In genomic region chr15:72861511-72861910, GRCh38 we compare ENCODE assay signal across 18 cellular contexts.
DNase-seq lines count a peak whose midpoint lies in the region; ATAC-seq and TF ChIP-seq lines count a peak whose summit lies in the region.
"Had no signal": no experiment of that assay in that cellular context is flagged by ENCODE, and none has a peak within 500 bp of the region (broad histone marks: within the 10 kb centered on the region; RNA-seq: fewer than 3 reads in every experiment).

No MANE protein-coding gene starts in this region.

- no peaks in the 10 kb centered on the region for H3K4me1 Mint-ChIP-seq in activated CD8-positive, alpha-beta memory T cell treated with anti-CD3 and anti-CD28 coated beads, Interleukin-2, amount 10 ng/mL, durations not matched to agents 7 days and 5 days
- H3K4me1 Mint-ChIP-seq: B cell had no signal

- DNase-seq in activated CD8-positive, alpha-beta memory T cell treated with anti-CD3 and anti-CD28 coated beads for 24 hours = peak; percentile 7
- DNase-seq in activated CD8-positive, alpha-beta memory T cell treated with anti-CD3 and anti-CD28 coated beads, Interleukin-2, amount 10 ng/mL, durations not matched to agents 7 days and 5 days = no peak
- DNase-seq in esophagus muscularis mucosa (ENCODE audit: extremely low spot score) (peak; percentile 62), ureter (ENCODE audit: low spot score) (peak; percentile 12), HCEC 1CT (no peak)
- DNase-seq in stimulated activated CD4-positive, alpha-beta T cell treated with anti-CD3 and anti-CD28 coated beads, Interleukin-4, amount 100 ng/mL, for 1 hour = no peak
- DNase-seq: AML-193; Caco-2; Calu3; CD4-positive, alpha-beta T cell; CD8-positive, alpha-beta T cell; DMS79 treated with DMSO at 0.1 percent for 48 hours; GF-D8 had no signal

- no peak for TF ChIP-seq CTCF in esophagus muscularis mucosa (IDR thresholded peaks at IDR 0.05)

- TF ChIP-seq EP300 in esophagus muscularis mucosa (IDR thresholded peaks at IDR 0.05) = no peak

- H3K4me3 ChIP-seq in esophagus muscularis mucosa = no peak overlapping the region
- H3K4me3 ChIP-seq: A549; BLaER1 treated with 17β-estradiol and CSF1 and Interleukin-3, amounts not matched to agents 10 nM and 100 nM had no signal

- TF ChIP-seq POLR2A in esophagus muscularis mucosa (IDR thresholded peaks at IDR 0.05; ENCODE audit: low read depth) = no peak

- WGBS in esophagus muscularis mucosa = 91% methylated on average over 1 of the region's 1 CpG

- H3K9me3 Mint-ChIP-seq in activated CD8-positive, alpha-beta memory T cell treated with anti-CD3 and anti-CD28 coated beads, Interleukin-2, amount 10 ng/mL, durations not matched to agents 7 days and 5 days (ENCODE audit: low read depth) = no peaks in the 10 kb centered on the region
- H3K9me3 Mint-ChIP-seq: CD4-positive, alpha-beta T cell; CD8-positive, alpha-beta T cell had no signal

- H3K27me3 ChIP-seq in esophagus muscularis mucosa = peaks cover 0 to 5% (median 0%) of the 10 kb centered on the region in 4 donors
- H3K27me3 ChIP-seq: BLaER1 treated with 17β-estradiol and CSF1 and Interleukin-3, amounts not matched to agents 10 nM and 100 nM had no signal

- peaks cover 20% of the 10 kb centered on the region for H3K27me3 Mint-ChIP-seq in activated CD8-positive, alpha-beta memory T cell treated with anti-CD3 and anti-CD28 coated beads, Interleukin-2, amount 10 ng/mL, durations not matched to agents 7 days and 5 days

- intact Hi-C loops in esophagus muscularis mucosa (cut with DNase I) = no loop called here

- no peaks in the 10 kb centered on the region for H3K36me3 Mint-ChIP-seq in activated CD8-positive, alpha-beta memory T cell treated with anti-CD3 and anti-CD28 coated beads, Interleukin-2, amount 10 ng/mL, durations not matched to agents 7 days and 5 days
- H3K36me3 Mint-ChIP-seq: CD8-positive, alpha-beta T cell had no signal

- no peak for ATAC-seq in activated CD8-positive, alpha-beta memory T cell treated with anti-CD3 and anti-CD28 coated beads, Interleukin-2, amount 10 ng/mL, durations not matched to agents 7 days and 5 days
- ATAC-seq: A549; CD8-positive, alpha-beta T cell had no signal

- CTCF ChIA-PET in activated CD8-positive, alpha-beta memory T cell treated with anti-CD3 and anti-CD28 coated beads, Interleukin-2, amount 10 ng/mL, durations not matched to agents 7 days and 5 days (lab: Charles Lee) = no interaction called here

- no peaks in the 10 kb centered on the region for H3K36me3 ChIP-seq in esophagus muscularis mucosa
- H3K36me3 ChIP-seq: BLaER1 treated with 17β-estradiol and CSF1 and Interleukin-3, amounts not matched to agents 10 nM and 100 nM had no signal

- H3K4me3 Mint-ChIP-seq in activated CD8-positive, alpha-beta memory T cell treated with anti-CD3 and anti-CD28 coated beads, Interleukin-2, amount 10 ng/mL, durations not matched to agents 7 days and 5 days = no peak overlapping the region
- H3K4me3 Mint-ChIP-seq: B cell; CD4-positive, alpha-beta T cell; CD8-positive, alpha-beta T cell had no signal

- H3K27ac Mint-ChIP-seq in activated CD8-positive, alpha-beta memory T cell treated with anti-CD3 and anti-CD28 coated beads, Interleukin-2, amount 10 ng/mL, durations not matched to agents 7 days and 5 days = no peak overlapping the region
- H3K27ac Mint-ChIP-seq: B cell; CD4-positive, alpha-beta T cell; CD8-positive, alpha-beta T cell had no signal

- H3K27ac ChIP-seq in esophagus muscularis mucosa (replicated peaks in 1 of 4) = no peak overlapping the region
- H3K27ac ChIP-seq: 22Rv1; A549; BLaER1 treated with 17β-estradiol and CSF1 and Interleukin-3, amounts not matched to agents 10 nM and 100 nM; C4-2B had no signal

- H3K4me1 ChIP-seq in esophagus muscularis mucosa = no peaks in the 10 kb centered on the region
- H3K4me1 ChIP-seq: BLaER1 treated with 17β-estradiol and CSF1 and Interleukin-3, amounts not matched to agents 10 nM and 100 nM; Caco-2 had no signal

- no peaks in the 10 kb centered on the region for H3K9me3 ChIP-seq in esophagus muscularis mucosa
- H3K9me3 ChIP-seq: A549; BLaER1 treated with 17β-estradiol and CSF1 and Interleukin-3, amounts not matched to agents 10 nM and 100 nM; Caco-2 had no signal

Comparison
In these comparisons a context has a peak if more than half of its experiments do, and no peak if none do; other contexts are left out.
1. DNase-seq: peak in activated CD8-positive, alpha-beta memory T cell treated with anti-CD3 and anti-CD28 coated beads for 24 hours (single experiment), esophagus muscularis mucosa (single experiment) and ureter (single experiment); none in activated CD8-positive, alpha-beta memory T cell treated with anti-CD3 and anti-CD28 coated beads, Interleukin-2, amount 10 ng/mL, durations not matched to agents 7 days and 5 days (single experiment), HCEC 1CT (single experiment) and stimulated activated CD4-positive, alpha-beta T cell treated with anti-CD3 and anti-CD28 coated beads, Interleukin-4, amount 100 ng/mL, for 1 hour (single experiment).